Comparison of ENCODE assay signal across 3 cellular contexts in the genomic region with DNA sequence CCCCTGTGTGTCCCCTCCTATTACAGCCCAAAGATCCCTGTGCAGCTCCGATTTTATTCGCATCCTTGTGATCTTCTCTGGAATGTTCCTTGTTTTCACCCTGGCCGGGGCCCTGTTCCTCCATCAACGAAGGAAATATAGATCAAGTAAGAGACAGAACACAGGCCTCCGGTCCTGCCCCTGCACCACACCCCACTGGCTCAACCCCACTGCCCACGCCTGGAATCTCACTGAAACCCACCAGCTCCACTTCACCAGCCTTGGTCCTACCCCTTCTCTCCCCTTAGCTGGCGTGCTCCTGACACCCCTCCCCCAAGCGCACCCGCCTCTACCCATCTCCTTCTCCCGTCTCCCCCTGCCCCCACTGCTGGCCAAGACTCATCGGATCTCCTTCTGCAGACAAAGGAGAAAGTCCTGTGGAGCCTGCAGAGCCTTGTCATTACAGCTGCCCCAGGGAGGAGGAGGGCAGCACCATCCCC.
TF ChIP-seq lines count a peak whose summit lies in the region.

No MANE protein-coding gene starts in this region.

TF ChIP-seq in endothelial cell of umbilical vein, 7 proteins besides CTCF, POLR2A, EP300 and RAD21:
- TF ChIP-seq, protein P1, sequence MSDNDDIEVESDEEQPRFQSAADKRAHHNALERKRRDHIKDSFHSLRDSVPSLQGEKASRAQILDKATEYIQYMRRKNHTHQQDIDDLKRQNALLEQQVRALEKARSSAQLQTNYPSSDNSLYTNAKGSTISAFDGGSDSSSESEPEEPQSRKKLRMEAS (IDR thresholded peaks at IDR 0.05; ENCODE audit: insufficient read depth, insufficient read length), result no peak

TF ChIP-seq in HEK293T, 16 proteins besides CTCF, POLR2A, EP300 and RAD21:
- TF ChIP-seq ZNF384 (IDR thresholded peaks at IDR 0.05) (no peak), L3MBTL2 (conservative IDR thresholded peaks at IDR 0.05) (no peak), ARNT (IDR thresholded peaks at IDR 0.05) (no peak), CTBP1 (IDR thresholded peaks at IDR 0.05; ENCODE audit: borderline replicate concordance) (no peak), ELF4 (IDR thresholded peaks at IDR 0.05) (no peak)

TF ChIP-seq in GM12891, 5 proteins besides CTCF, POLR2A, EP300 and RAD21:
- TF ChIP-seq TAF1 (IDR thresholded peaks at IDR 0.05; ENCODE audit: low read depth, low read length) (no peak), PAX5 (IDR thresholded peaks at IDR 0.05; ENCODE audit: insufficient read depth, low read length, severe bottlenecking) (no peak), SPI1 (IDR thresholded peaks at IDR 0.05; ENCODE audit: low read depth, low read length) (no peak), POLR2AphosphoS5 (IDR thresholded peaks at IDR 0.05; ENCODE audit: low read depth, low read length) (no peak), POU2F2 (IDR thresholded peaks at IDR 0.05; ENCODE audit: low read depth, low read length) (no peak)
